31 cellular contexts compared by ENCODE assay signal in genomic region chr6:163062790-163063189, GRCh38.
"Had no signal": no experiment of that assay in that cellular context is flagged by ENCODE, and none has a peak within 500 bp of the region (broad histone marks: within the 10 kb centered on the region; RNA-seq: fewer than 3 reads in every experiment).

No MANE protein-coding gene starts in this region.

- H3K4me3 ChIP-seq: adrenal gland, ascending aorta, body of pancreas, breast epithelium, cardiac muscle cell had no signal

- H3K27me3 ChIP-seq: adrenal gland, ascending aorta, body of pancreas, brain microvascular endothelial cell, breast epithelium, cardiac muscle cell had no signal

- H3K27ac ChIP-seq: adrenal gland, ascending aorta, body of pancreas, brain microvascular endothelial cell, breast epithelium, cardiac muscle cell had no signal

- DNase-seq: activated effector memory CD4-positive, alpha-beta T cell treated with anti-CD3 and anti-CD28 coated beads, Interleukin-2, amount 50 U/mL, for 16 hours; activated effector memory CD4-positive, alpha-beta T cell treated with Interleukin-2 at 50 U/mL for 16 hours; activated gamma-delta T cell; activated gamma-delta T cell treated with Interleukin-2 at 50 U/mL for 16 hours; activated naive CD4-positive, alpha-beta T cell; activated naive CD4-positive, alpha-beta T cell treated with anti-CD3 and anti-CD28 coated beads for 36 hours; activated naive CD4-positive, alpha-beta T cell treated with anti-CD3 and anti-CD28 coated beads, Interleukin-2, amount 10 ng/mL, durations not matched to agents 7 days and 5 days; activated naive CD4-positive, alpha-beta T cell treated with anti-CD3 and anti-CD28 coated beads, Interleukin-2, amount 50 U/mL, for 16 hours; activated naive CD4-positive, alpha-beta T cell treated with Interleukin-2 at 50 U/mL for 16 hours; activated naive CD8-positive, alpha-beta T cell treated with anti-CD3 and anti-CD28 coated beads for 36 hours; activated naive CD8-positive, alpha-beta T cell treated with anti-CD3 and anti-CD28 coated beads, Interleukin-2, amount 10 ng/mL, durations not matched to agents 7 days and 5 days; activated naive CD8-positive, alpha-beta T cell treated with anti-CD3 and anti-CD28 coated beads, Interleukin-2, amount 50 U/mL, for 24 hours; activated T-cell treated with anti-CD3 and anti-CD28 coated beads for 4 hours; activated T-cell treated with anti-CD3 and anti-CD28 coated beads, Interleukin-2, amount 50 U/mL, for 1 hour; activated T-cell treated with anti-CD3 and anti-CD28 coated beads, Interleukin-2, amount 50 U/mL, for 24 hours; activated T-cell treated with anti-CD3 and anti-CD28 coated beads, Interleukin-2, amount 50 U/mL, for 4 hours; activated T-cell treated with anti-CD3 and anti-CD28 coated beads, Interleukin-2, amount 50 U/mL, for 48 hours; activated T-cell treated with anti-CD3 and anti-CD28 coated beads, Interleukin-2, amount 50 U/mL, for 72 hours; adrenal gland; amniotic stem cell; amygdala; anterior cingulate cortex; aorta; body of pancreas; brain microvascular endothelial cell; caudate nucleus; central memory CD4-positive, alpha-beta T cell; cerebellar nuclear complex had no signal

- H3K4me1 ChIP-seq: adrenal gland, ascending aorta, body of pancreas, breast epithelium had no signal

- H3K36me3 ChIP-seq: adrenal gland, ascending aorta, brain microvascular endothelial cell, breast epithelium, cardiac muscle cell had no signal

- H3K9me3 ChIP-seq: adrenal gland, ascending aorta, body of pancreas had no signal
